22 cellular contexts compared by ENCODE assay signal in genomic region chr2:184119920-184120820, GRCh38.
"Had no signal": no experiment of that assay in that cellular context is flagged by ENCODE, and none has a peak within 500 bp of the region (broad histone marks: within the 10 kb centered on the region; RNA-seq: fewer than 3 reads in every experiment).

No MANE protein-coding gene starts in this region.

- H3K4me3 Mint-ChIP-seq: activated CD8-positive, alpha-beta T cell treated with anti-CD3 and anti-CD28 coated beads for 36 hours; activated naive CD8-positive, alpha-beta T cell treated with anti-CD3 and anti-CD28 coated beads, Interleukin-2, amount 10 ng/mL, durations not matched to agents 7 days and 5 days; T-cell had no signal

- H3K36me3 ChIP-seq: ascending aorta, breast epithelium had no signal

- H3K36me3 Mint-ChIP-seq: activated naive CD8-positive, alpha-beta T cell treated with anti-CD3 and anti-CD28 coated beads, Interleukin-2, amount 10 ng/mL, durations not matched to agents 7 days and 5 days; T-cell had no signal

- H3K27me3 ChIP-seq: ascending aorta, breast epithelium had no signal

- DNase-seq: activated CD4-positive, alpha-beta T cell treated with anti-CD3 and anti-CD28 coated beads, Interleukin-2, amount 50 U/mL, for 1 hour; activated CD4-positive, CD25-positive, alpha-beta regulatory T cell; activated CD8-positive, alpha-beta memory T cell treated with anti-CD3 and anti-CD28 coated beads, Interleukin-2, amount 50 U/mL, for 4 hours; activated CD8-positive, alpha-beta T cell treated with anti-CD3 and anti-CD28 coated beads for 36 hours; activated naive CD4-positive, alpha-beta T cell treated with anti-CD3 and anti-CD28 coated beads, Interleukin-2, amount 50 U/mL, for 16 hours; activated naive CD8-positive, alpha-beta T cell treated with anti-CD3 and anti-CD28 coated beads, Interleukin-2, amount 10 ng/mL, durations not matched to agents 7 days and 5 days; amniotic stem cell; caudate nucleus; Kasumi-1; KBM-7; NCI-H1105 treated with DMSO at 0.1 percent for 48 hours; NCI-H1436 treated with DMSO at 0.1 percent for 48 hours; NCI-H187; NCI-H2081; NCI-H526; NCI-H774; SIG-M5; T-cell had no signal

- ATAC-seq: activated CD8-positive, alpha-beta T cell treated with anti-CD3 and anti-CD28 coated beads for 36 hours; T-cell had no signal

- H3K9me3 ChIP-seq: ascending aorta, breast epithelium had no signal

- H3K9me3 Mint-ChIP-seq: activated CD8-positive, alpha-beta T cell treated with anti-CD3 and anti-CD28 coated beads for 36 hours; activated naive CD8-positive, alpha-beta T cell treated with anti-CD3 and anti-CD28 coated beads, Interleukin-2, amount 10 ng/mL, durations not matched to agents 7 days and 5 days; T-cell had no signal

- H3K4me3 ChIP-seq: ascending aorta, breast epithelium, SK-N-MC had no signal

- H3K4me1 ChIP-seq: ascending aorta, breast epithelium had no signal

- H3K27ac ChIP-seq: ascending aorta, breast epithelium, SK-N-MC, VCaP had no signal

- H3K27ac Mint-ChIP-seq: activated CD8-positive, alpha-beta T cell treated with anti-CD3 and anti-CD28 coated beads for 36 hours; activated naive CD8-positive, alpha-beta T cell treated with anti-CD3 and anti-CD28 coated beads, Interleukin-2, amount 10 ng/mL, durations not matched to agents 7 days and 5 days; T-cell had no signal

- H3K27me3 Mint-ChIP-seq: activated CD8-positive, alpha-beta T cell treated with anti-CD3 and anti-CD28 coated beads for 36 hours; activated naive CD8-positive, alpha-beta T cell treated with anti-CD3 and anti-CD28 coated beads, Interleukin-2, amount 10 ng/mL, durations not matched to agents 7 days and 5 days; T-cell had no signal

- H3K4me1 Mint-ChIP-seq: activated naive CD8-positive, alpha-beta T cell treated with anti-CD3 and anti-CD28 coated beads, Interleukin-2, amount 10 ng/mL, durations not matched to agents 7 days and 5 days; T-cell had no signal
